Comparison of ENCODE assay signal across 8 cellular contexts in the genomic region with DNA sequence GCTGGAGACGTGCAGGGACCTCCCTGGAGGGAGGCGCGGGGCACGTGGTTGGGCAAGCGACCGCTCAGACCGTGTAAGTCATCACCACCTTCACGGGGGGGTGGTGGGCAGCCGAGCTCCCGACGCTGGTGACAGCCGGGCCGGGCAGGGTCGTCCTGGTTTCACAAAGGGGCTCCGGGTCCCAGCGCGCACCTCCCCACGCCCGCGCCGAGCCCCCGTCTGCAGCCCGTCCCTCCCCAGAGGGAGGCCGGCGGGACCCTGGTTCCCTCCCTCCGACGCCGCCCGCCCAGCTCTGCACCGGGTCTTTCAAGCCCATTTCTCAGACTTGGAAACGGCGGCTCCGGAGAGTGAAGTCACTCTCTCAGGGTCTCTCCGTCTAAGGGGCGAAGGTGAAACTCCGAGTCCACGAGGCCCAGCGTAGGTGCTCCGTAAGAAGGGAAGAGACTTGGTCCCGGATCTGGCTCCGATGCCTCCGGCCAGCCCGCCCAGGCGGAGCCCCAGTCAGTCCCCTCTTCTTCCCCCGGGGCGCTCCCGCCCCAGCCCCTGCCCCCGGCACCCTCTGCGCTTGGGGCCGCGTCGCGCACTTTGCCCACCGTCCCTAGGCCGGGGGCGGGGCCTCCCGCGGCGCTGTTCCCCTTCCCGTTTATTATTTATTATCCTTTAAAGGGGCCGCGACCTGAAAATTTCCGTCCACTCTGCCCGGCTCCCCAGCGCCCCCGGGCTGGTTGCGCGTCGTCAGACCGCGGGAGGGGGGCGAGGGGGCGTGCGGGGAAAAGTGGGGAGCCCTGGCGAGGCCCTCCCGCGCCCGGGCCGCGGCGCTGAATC. TPM values are rescaled to one million over a fixed set of nuclear protein-coding genes. Genes with fewer than 3 reads are reported as not detected.
A peak's percentile ranks its signal among the peaks of the same experiment; 100 is the strongest.
DNase-seq lines count a peak whose midpoint lies in the region; ATAC-seq and TF ChIP-seq lines count a peak whose summit lies in the region.

No MANE protein-coding gene starts in this region.

- 0% methylated on average over 8 of the region's 81 CpGs; no CpG with 5 or more reads in 1 of the 2 donors for WGBS in esophagus squamous epithelium, 2 donors

- peak overlapping the region; percentile 90 to 96 (median 91) for H3K27ac ChIP-seq in esophagus squamous epithelium
- peak overlapping the region; percentile 84 for H3K27ac ChIP-seq in muscle layer of colon (ENCODE audit: low read depth, low read length)

- no peak overlapping the region for H3K9ac ChIP-seq in muscle layer of colon (ENCODE audit: low read length)

- peak overlapping the region; percentile 83 to 84 for H3K4me3 Mint-ChIP-seq in activated T-cell treated with anti-CD3 and anti-CD28 coated beads, Interleukin-2, amount 50 U/mL, for 72 hours
- H3K4me3 Mint-ChIP-seq in stimulated activated naive CD8-positive, alpha-beta T cell treated with anti-CD3 and anti-CD28 coated beads, Interleukin-15, amount 100 ng/mL, for 72 hours, result peak overlapping the region; percentile 77 to 88

- no peak overlapping the region for H3K27ac Mint-ChIP-seq in activated T-cell treated with anti-CD3 and anti-CD28 coated beads, Interleukin-2, amount 50 U/mL, for 72 hours
- peak overlapping the region; percentile 85 to 86 for H3K27ac Mint-ChIP-seq in stimulated activated naive CD8-positive, alpha-beta T cell treated with anti-CD3 and anti-CD28 coated beads, Interleukin-15, amount 100 ng/mL, for 72 hours

- no peaks in the 10 kb centered on the region for H3K9me3 Mint-ChIP-seq in activated T-cell treated with anti-CD3 and anti-CD28 coated beads, Interleukin-2, amount 50 U/mL, for 72 hours
- no peaks in the 10 kb centered on the region for H3K9me3 Mint-ChIP-seq in stimulated activated naive CD8-positive, alpha-beta T cell treated with anti-CD3 and anti-CD28 coated beads, Interleukin-15, amount 100 ng/mL, for 72 hours

- H3K36me3 Mint-ChIP-seq in activated T-cell treated with anti-CD3 and anti-CD28 coated beads, Interleukin-2, amount 50 U/mL, for 72 hours (ENCODE audit: insufficient read depth in 2 of 2), result no peaks in the 10 kb centered on the region

- TF ChIP-seq CTCF in esophagus squamous epithelium (IDR thresholded peaks at IDR 0.05), result no peak

- DNase-seq in DMS53 (lab: John Stamatoyannopoulos, UW), result peak; percentile 87
- peak; percentile 96 for DNase-seq in HuH-7.5 (ENCODE audit: low spot score)
- peak; percentile 83 to 84 for DNase-seq in activated T-cell treated with anti-CD3 and anti-CD28 coated beads, Interleukin-2, amount 50 U/mL, for 72 hours
- DNase-seq in esophagus squamous epithelium (lab: John Stamatoyannopoulos, UW), result no peak
- DNase-seq in stimulated activated naive CD8-positive, alpha-beta T cell treated with anti-CD3 and anti-CD28 coated beads, Interleukin-15, amount 100 ng/mL, for 72 hours, result peak; percentile 83 to 88

- intact Hi-C loops in esophagus squamous epithelium (cut with DNase I), result no loop called here

- H3K4me1 ChIP-seq in esophagus squamous epithelium (peaks cover 23 to 69% (median 25%) of the 10 kb centered on the region in 3 donors), muscle layer of colon (ENCODE audit: insufficient read depth, low read length) (peaks cover 9% of the 10 kb centered on the region)

- H3K4me3 ChIP-seq in esophagus squamous epithelium (peak overlapping the region; percentile 70 to 97 (median 90)), muscle layer of colon (ENCODE audit: low read depth in 1 of 2, low read length in 2 of 2) (peak overlapping the region; percentile 68 to 85)

- peaks cover 0 to 13% (median 3%) of the 10 kb centered on the region in 4 donors for H3K27me3 ChIP-seq in esophagus squamous epithelium
- H3K27me3 ChIP-seq in muscle layer of colon (ENCODE audit: control insufficient read depth in 1 of 2, insufficient read depth in 2 of 2, low read length in 2 of 2), result peaks cover 8 to 12% of the 10 kb centered on the region in 2 donors

- H3K36me3 ChIP-seq in esophagus squamous epithelium (peaks cover 0 to 11% (median 0%) of the 10 kb centered on the region in 3 donors), muscle layer of colon (ENCODE audit: insufficient read depth, low read length) (no peaks in the 10 kb centered on the region)

- no peak for TF ChIP-seq POLR2A in esophagus squamous epithelium (IDR thresholded peaks at IDR 0.05)

- no peaks in the 10 kb centered on the region for H3K9me3 ChIP-seq in esophagus squamous epithelium
- no peaks in the 10 kb centered on the region for H3K9me3 ChIP-seq in muscle layer of colon (ENCODE audit: low read length)

- H3K4me1 Mint-ChIP-seq in activated T-cell treated with anti-CD3 and anti-CD28 coated beads, Interleukin-2, amount 50 U/mL, for 72 hours (ENCODE audit: low read depth), result peaks cover 16% of the 10 kb centered on the region
- H3K4me1 Mint-ChIP-seq in stimulated activated naive CD8-positive, alpha-beta T cell treated with anti-CD3 and anti-CD28 coated beads, Interleukin-15, amount 100 ng/mL, for 72 hours, result peaks cover 31% of the 10 kb centered on the region

- H3K27me3 Mint-ChIP-seq in activated T-cell treated with anti-CD3 and anti-CD28 coated beads, Interleukin-2, amount 50 U/mL, for 72 hours (ENCODE audit: low read depth), result no peaks in the 10 kb centered on the region
- H3K27me3 Mint-ChIP-seq in stimulated activated naive CD8-positive, alpha-beta T cell treated with anti-CD3 and anti-CD28 coated beads, Interleukin-15, amount 100 ng/mL, for 72 hours, result peaks cover 9% of the 10 kb centered on the region

- peak; percentile 38 for ATAC-seq in GM21576 (IDR thresholded peaks at IDR 0.05; ENCODE audit: unreplicated experiment)
- peak; percentile 68 to 75 for ATAC-seq in activated T-cell treated with anti-CD3 and anti-CD28 coated beads, Interleukin-2, amount 50 U/mL, for 72 hours (replicated peaks in 1 of 2)
- ATAC-seq in stimulated activated naive CD8-positive, alpha-beta T cell treated with anti-CD3 and anti-CD28 coated beads, Interleukin-15, amount 100 ng/mL, for 72 hours, result peak; percentile 77

TF ChIP-seq in PFSK-1, 5 proteins besides CTCF, POLR2A, EP300 and RAD21:
- TF ChIP-seq TAF1 (IDR thresholded peaks at IDR 0.05; ENCODE audit: borderline replicate concordance, insufficient read depth, low read length), result no peak
- TF ChIP-seq REST (IDR thresholded peaks at IDR 0.05; ENCODE audit: insufficient read depth in 1 of 2, low read depth in 2 of 2, low read length in 2 of 2), result 0 out of 4 replicates have a peak, but pooled peaks of 1 of the 2 experiments have one; percentile 15
- peak; percentile 53 for TF ChIP-seq FOXP2 (optimal IDR thresholded peaks at IDR 0.05; ENCODE audit: borderline replicate concordance, extremely low read depth, extremely low read length, insufficient read depth)

RNA-seq across cellular contexts. Expression of gene ARID3A, which starts 0.5 kb away (rescaled TPM):
- 33.9 TPM for polyA plus RNA-seq in PFSK-1 (2012; ENCODE audit: insufficient read length, low read depth)
- total RNA-seq in activated T-cell treated with anti-CD3 and anti-CD28 coated beads, Interleukin-2, amount 50 U/mL, for 72 hours, result 10 to 100 TPM; 31.7 to 34.0 TPM
- total RNA-seq in esophagus squamous epithelium, result 1 to 10 TPM; 3.0 to 6.6 (median 4.7) TPM

RNA-seq across cellular contexts. Expression of gene KISS1R, which starts 8.2 kb away (rescaled TPM):
- 0.61 TPM for polyA plus RNA-seq in PFSK-1 (2012; ENCODE audit: insufficient read length, low read depth)
- total RNA-seq in activated T-cell treated with anti-CD3 and anti-CD28 coated beads, Interleukin-2, amount 50 U/mL, for 72 hours, result 1 to 10 TPM; 1.0 to 3.6 TPM
- total RNA-seq in esophagus squamous epithelium, result under 1 TPM in 1 of 4 donors, not detected in 3; 0.45 TPM

RNA-seq across cellular contexts. Expression of gene R3HDM4, which starts 12.3 kb away (rescaled TPM):
- polyA plus RNA-seq in PFSK-1 (2012; ENCODE audit: insufficient read length, low read depth), result 79.7 TPM
- total RNA-seq in activated T-cell treated with anti-CD3 and anti-CD28 coated beads, Interleukin-2, amount 50 U/mL, for 72 hours, result 100 to 1,000 TPM; 109 to 126 TPM
- total RNA-seq in esophagus squamous epithelium, result 10 to 100 TPM; 42.9 to 83.7 (median 62.4) TPM

RNA-seq across cellular contexts. Expression of gene RNU6-9, which starts 32.0 kb away (rescaled TPM):
- polyA plus RNA-seq in PFSK-1 (2012; ENCODE audit: insufficient read length, low read depth), result not detected
- not detected for total RNA-seq in activated T-cell treated with anti-CD3 and anti-CD28 coated beads, Interleukin-2, amount 50 U/mL, for 72 hours
- total RNA-seq in esophagus squamous epithelium, result not detected

RNA-seq across cellular contexts. Expression of gene MED16, which starts 32.3 kb away (rescaled TPM):
- 82.3 TPM for polyA plus RNA-seq in PFSK-1 (2012; ENCODE audit: insufficient read length, low read depth)
- 10 to 100 TPM; 59.8 to 62.2 TPM for total RNA-seq in activated T-cell treated with anti-CD3 and anti-CD28 coated beads, Interleukin-2, amount 50 U/mL, for 72 hours
- 10 to 100 TPM; 23.7 to 64.9 (median 32.5) TPM for total RNA-seq in esophagus squamous epithelium

Comparison
In these comparisons a context has a peak if more than half of its experiments do, and no peak if none do; other contexts are left out.
1. RNA of gene ARID3A, which starts 0.5 kb away (total RNA-seq): 31.7 to 34.0 TPM in activated T-cell treated with anti-CD3 and anti-CD28 coated beads, Interleukin-2, amount 50 U/mL, for 72 hours; 3.0 to 6.6 TPM in esophagus squamous epithelium; every median in the first group is over 4 times any median in the second.
2. Peak in every context shown above with its lines, with median percentiles within 50 percentile points of each other: ATAC-seq.